In the genomic region with DNA sequence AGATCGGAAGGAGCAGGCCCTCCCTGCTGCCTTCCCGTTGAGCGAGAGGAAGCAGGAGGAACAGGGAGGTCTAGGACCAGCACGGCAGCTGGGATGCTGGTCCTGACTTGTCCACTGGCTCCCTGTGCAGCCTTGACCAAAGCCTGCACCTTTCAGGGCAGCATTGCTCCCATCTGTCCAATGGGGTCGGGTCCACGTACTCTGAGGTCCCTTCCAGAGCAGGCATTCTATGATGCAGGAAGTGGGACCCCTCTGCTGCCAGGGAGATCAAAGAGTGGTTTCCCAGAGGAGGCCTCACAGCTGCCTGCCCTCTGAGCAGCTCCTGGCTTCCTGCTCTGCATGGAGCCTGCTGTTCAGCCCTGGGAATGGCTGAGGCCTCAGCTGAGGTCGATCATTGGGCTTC, we compare ENCODE assay signal across 1 cellular context.
TF ChIP-seq lines count a peak whose summit lies in the region.

No MANE protein-coding gene starts in this region.

TF ChIP-seq in HepG2, 621 proteins besides CTCF, POLR2A, EP300 and RAD21 (continues in another document):
- TF ChIP-seq, protein P1, sequence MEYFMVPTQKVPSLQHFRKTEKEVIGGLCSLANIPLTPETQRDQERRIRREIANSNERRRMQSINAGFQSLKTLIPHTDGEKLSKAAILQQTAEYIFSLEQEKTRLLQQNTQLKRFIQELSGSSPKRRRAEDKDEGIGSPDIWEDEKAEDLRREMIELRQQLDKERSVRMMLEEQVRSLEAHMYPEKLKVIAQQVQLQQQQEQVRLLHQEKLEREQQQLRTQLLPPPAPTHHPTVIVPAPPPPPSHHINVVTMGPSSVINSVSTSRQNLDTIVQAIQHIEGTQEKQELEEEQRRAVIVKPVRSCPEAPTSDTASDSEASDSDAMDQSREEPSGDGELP (IDR thresholded peaks at IDR 0.05; ENCODE audit: borderline replicate concordance, low read depth): peak; percentile 58; the same call in 1 of the 2 replicates
- peak; percentile 42; the same call in 1 of the 2 replicates for TF ChIP-seq THAP9 (CRISPR knock-in tag; IDR thresholded peaks at IDR 0.05; ENCODE audit: borderline replicate concordance)
- no peak for TF ChIP-seq MYNN (CRISPR knock-in tag; IDR thresholded peaks at IDR 0.05; ENCODE audit: low read depth)
- no peak for TF ChIP-seq KDM6A (CRISPR knock-in tag; IDR thresholded peaks at IDR 0.05; ENCODE audit: low read depth)
- TF ChIP-seq HMGA1 (CRISPR knock-in tag; conservative IDR thresholded peaks at IDR 0.05): no peak
- 0 out of 2 replicates have a peak, but pooled peaks have one; percentile 30 for TF ChIP-seq ZNF263 (CRISPR knock-in tag; IDR thresholded peaks at IDR 0.05)
- no peak for TF ChIP-seq ZNF101 (CRISPR knock-in tag; IDR thresholded peaks at IDR 0.05; ENCODE audit: borderline replicate concordance, low read depth)
- no peak for TF ChIP-seq SP140L (CRISPR knock-in tag; IDR thresholded peaks at IDR 0.05; ENCODE audit: borderline replicate concordance)
- TF ChIP-seq KDM5B (CRISPR knock-in tag; IDR thresholded peaks at IDR 0.05; ENCODE audit: borderline replicate concordance): 0 out of 2 replicates have a peak, but pooled peaks have one; percentile 22
- TF ChIP-seq TEAD3 (CRISPR knock-in tag; optimal IDR thresholded peaks at IDR 0.05; ENCODE audit: borderline replicate concordance): peak; percentile 43
- TF ChIP-seq HNRNPK (IDR thresholded peaks at IDR 0.05; ENCODE audit: low read depth, low read length, poor library complexity, severe bottlenecking): no peak
- peak; percentile 56 for TF ChIP-seq SAP130 (CRISPR knock-in tag; IDR thresholded peaks at IDR 0.05; ENCODE audit: low read depth)
- no peak for TF ChIP-seq FOXK1 (CRISPR knock-in tag; IDR thresholded peaks at IDR 0.05; ENCODE audit: borderline replicate concordance, low read depth)
- no peak for TF ChIP-seq GFI1 (CRISPR knock-in tag; IDR thresholded peaks at IDR 0.05; ENCODE audit: borderline replicate concordance)
- TF ChIP-seq KLF13 (CRISPR knock-in tag; IDR thresholded peaks at IDR 0.05): no peak
- TF ChIP-seq ZNF337 (CRISPR knock-in tag; IDR thresholded peaks at IDR 0.05; ENCODE audit: borderline replicate concordance, low read depth): peak; percentile 54; the same call in 1 of the 2 replicates
- no peak for TF ChIP-seq ZBTB42 (CRISPR knock-in tag; IDR thresholded peaks at IDR 0.05)
- peak; percentile 41; the same call in 1 of the 2 replicates for TF ChIP-seq GABPB1 (CRISPR knock-in tag; IDR thresholded peaks at IDR 0.05)
- TF ChIP-seq, protein P2, sequence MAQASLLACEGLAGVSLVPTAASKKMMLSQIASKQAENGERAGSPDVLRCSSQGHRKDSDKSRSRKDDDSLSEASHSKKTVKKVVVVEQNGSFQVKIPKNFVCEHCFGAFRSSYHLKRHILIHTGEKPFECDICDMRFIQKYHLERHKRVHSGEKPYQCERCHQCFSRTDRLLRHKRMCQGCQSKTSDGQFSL (CRISPR knock-in tag; IDR thresholded peaks at IDR 0.05): no peak
- no peak for TF ChIP-seq ZNF777 (CRISPR knock-in tag; IDR thresholded peaks at IDR 0.05)
- TF ChIP-seq, protein P3, sequence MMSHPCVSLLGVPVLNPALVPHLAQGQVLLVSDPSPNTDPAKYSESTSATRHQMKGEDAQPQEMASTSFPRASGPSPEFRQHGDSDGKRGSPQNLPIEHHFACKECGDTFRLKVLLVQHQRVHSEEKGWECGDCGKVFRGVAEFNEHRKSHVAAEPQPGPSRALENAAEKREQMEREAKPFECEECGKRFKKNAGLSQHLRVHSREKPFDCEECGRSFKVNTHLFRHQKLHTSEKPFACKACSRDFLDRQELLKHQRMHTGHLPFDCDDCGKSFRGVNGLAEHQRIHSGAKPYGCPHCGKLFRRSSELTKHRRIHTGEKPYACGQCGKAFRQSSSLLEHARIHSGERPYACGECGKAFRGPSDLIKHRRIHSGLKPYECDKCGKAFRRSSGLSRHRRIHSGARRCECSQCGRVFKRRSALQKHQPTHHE (CRISPR knock-in tag; IDR thresholded peaks at IDR 0.05; ENCODE audit: borderline replicate concordance): no peak
- TF ChIP-seq GLI4 (CRISPR knock-in tag; IDR thresholded peaks at IDR 0.05; ENCODE audit: borderline replicate concordance): 0 out of 2 replicates have a peak, but pooled peaks have one; percentile 52
- TF ChIP-seq AFF4 (CRISPR knock-in tag; IDR thresholded peaks at IDR 0.05): no peak
- no peak for TF ChIP-seq BCL6 (CRISPR knock-in tag; IDR thresholded peaks at IDR 0.05)
- TF ChIP-seq NR2F6 (IDR thresholded peaks at IDR 0.05): no peak
- peak; percentile 40; the same call in 1 of the 2 replicates for TF ChIP-seq NR2F6 (CRISPR knock-in tag; IDR thresholded peaks at IDR 0.05)
- TF ChIP-seq KDM5A (IDR thresholded peaks at IDR 0.05; ENCODE audit: borderline replicate concordance, low read length): no peak
- peak; percentile 33; the same call in 1 of the 2 replicates for TF ChIP-seq ZFY (CRISPR knock-in tag; IDR thresholded peaks at IDR 0.05)
- TF ChIP-seq TGIF2 (CRISPR knock-in tag; IDR thresholded peaks at IDR 0.05): no peak
- TF ChIP-seq ZNF251 (CRISPR knock-in tag; IDR thresholded peaks at IDR 0.05): no peak
- peak; percentile 83; the same call in 1 of the 2 replicates for TF ChIP-seq ZNF598 (CRISPR knock-in tag; IDR thresholded peaks at IDR 0.05; ENCODE audit: borderline replicate concordance)
- TF ChIP-seq MATR3 (CRISPR knock-in tag; IDR thresholded peaks at IDR 0.05): no peak
- no peak for TF ChIP-seq TBP (CRISPR knock-in tag; IDR thresholded peaks at IDR 0.05)
- TF ChIP-seq, protein P4, sequence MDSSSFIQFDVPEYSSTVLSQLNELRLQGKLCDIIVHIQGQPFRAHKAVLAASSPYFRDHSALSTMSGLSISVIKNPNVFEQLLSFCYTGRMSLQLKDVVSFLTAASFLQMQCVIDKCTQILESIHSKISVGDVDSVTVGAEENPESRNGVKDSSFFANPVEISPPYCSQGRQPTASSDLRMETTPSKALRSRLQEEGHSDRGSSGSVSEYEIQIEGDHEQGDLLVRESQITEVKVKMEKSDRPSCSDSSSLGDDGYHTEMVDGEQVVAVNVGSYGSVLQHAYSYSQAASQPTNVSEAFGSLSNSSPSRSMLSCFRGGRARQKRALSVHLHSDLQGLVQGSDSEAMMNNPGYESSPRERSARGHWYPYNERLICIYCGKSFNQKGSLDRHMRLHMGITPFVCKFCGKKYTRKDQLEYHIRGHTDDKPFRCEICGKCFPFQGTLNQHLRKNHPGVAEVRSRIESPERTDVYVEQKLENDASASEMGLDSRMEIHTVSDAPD (CRISPR knock-in tag; IDR thresholded peaks at IDR 0.05): no peak
- TF ChIP-seq, protein P5, sequence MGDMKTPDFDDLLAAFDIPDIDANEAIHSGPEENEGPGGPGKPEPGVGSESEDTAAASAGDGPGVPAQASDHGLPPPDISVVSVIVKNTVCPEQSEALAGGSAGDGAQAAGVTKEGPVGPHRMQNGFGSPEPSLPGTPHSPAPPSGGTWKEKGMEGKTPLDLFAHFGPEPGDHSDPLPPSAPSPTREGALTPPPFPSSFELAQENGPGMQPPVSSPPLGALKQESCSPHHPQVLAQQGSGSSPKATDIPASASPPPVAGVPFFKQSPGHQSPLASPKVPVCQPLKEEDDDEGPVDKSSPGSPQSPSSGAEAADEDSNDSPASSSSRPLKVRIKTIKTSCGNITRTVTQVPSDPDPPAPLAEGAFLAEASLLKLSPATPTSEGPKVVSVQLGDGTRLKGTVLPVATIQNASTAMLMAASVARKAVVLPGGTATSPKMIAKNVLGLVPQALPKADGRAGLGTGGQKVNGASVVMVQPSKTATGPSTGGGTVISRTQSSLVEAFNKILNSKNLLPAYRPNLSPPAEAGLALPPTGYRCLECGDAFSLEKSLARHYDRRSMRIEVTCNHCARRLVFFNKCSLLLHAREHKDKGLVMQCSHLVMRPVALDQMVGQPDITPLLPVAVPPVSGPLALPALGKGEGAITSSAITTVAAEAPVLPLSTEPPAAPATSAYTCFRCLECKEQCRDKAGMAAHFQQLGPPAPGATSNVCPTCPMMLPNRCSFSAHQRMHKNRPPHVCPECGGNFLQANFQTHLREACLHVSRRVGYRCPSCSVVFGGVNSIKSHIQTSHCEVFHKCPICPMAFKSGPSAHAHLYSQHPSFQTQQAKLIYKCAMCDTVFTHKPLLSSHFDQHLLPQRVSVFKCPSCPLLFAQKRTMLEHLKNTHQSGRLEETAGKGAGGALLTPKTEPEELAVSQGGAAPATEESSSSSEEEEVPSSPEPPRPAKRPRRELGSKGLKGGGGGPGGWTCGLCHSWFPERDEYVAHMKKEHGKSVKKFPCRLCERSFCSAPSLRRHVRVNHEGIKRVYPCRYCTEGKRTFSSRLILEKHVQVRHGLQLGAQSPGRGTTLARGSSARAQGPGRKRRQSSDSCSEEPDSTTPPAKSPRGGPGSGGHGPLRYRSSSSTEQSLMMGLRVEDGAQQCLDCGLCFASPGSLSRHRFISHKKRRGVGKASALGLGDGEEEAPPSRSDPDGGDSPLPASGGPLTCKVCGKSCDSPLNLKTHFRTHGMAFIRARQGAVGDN (CRISPR knock-in tag; IDR thresholded peaks at IDR 0.05): peak; percentile 87
- TF ChIP-seq TMF1 (CRISPR knock-in tag; IDR thresholded peaks at IDR 0.05; ENCODE audit: low read depth): no peak
- TF ChIP-seq TCF7 (IDR thresholded peaks at IDR 0.05; ENCODE audit: low read depth): peak; percentile 70; the same call in 1 of the 2 replicates
- peak; percentile 58 for TF ChIP-seq RARA (CRISPR knock-in tag; IDR thresholded peaks at IDR 0.05)
- TF ChIP-seq, protein P6, sequence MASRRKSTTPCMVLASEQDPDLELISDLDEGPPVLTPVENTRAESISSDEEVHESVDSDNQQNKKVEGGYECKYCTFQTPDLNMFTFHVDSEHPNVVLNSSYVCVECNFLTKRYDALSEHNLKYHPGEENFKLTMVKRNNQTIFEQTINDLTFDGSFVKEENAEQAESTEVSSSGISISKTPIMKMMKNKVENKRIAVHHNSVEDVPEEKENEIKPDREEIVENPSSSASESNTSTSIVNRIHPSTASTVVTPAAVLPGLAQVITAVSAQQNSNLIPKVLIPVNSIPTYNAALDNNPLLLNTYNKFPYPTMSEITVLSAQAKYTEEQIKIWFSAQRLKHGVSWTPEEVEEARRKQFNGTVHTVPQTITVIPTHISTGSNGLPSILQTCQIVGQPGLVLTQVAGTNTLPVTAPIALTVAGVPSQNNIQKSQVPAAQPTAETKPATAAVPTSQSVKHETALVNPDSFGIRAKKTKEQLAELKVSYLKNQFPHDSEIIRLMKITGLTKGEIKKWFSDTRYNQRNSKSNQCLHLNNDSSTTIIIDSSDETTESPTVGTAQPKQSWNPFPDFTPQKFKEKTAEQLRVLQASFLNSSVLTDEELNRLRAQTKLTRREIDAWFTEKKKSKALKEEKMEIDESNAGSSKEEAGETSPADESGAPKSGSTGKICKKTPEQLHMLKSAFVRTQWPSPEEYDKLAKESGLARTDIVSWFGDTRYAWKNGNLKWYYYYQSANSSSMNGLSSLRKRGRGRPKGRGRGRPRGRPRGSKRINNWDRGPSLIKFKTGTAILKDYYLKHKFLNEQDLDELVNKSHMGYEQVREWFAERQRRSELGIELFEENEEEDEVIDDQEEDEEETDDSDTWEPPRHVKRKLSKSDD (CRISPR knock-in tag; IDR thresholded peaks at IDR 0.05; ENCODE audit: low read depth): no peak
- TF ChIP-seq, protein P7, sequence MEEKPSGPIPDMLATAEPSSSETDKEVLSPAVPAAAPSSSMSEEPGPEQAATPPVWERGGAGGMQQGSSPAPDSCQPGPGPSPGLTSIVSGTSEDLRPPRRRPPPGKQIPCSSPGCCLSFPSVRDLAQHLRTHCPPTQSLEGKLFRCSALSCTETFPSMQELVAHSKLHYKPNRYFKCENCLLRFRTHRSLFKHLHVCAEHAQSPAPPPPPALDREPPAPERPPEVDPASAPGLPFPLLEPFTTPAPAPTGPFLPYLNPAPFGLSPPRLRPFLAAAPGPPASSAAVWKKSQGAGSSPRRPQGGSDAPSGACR (CRISPR knock-in tag; IDR thresholded peaks at IDR 0.05): no peak
